In the genomic region with DNA sequence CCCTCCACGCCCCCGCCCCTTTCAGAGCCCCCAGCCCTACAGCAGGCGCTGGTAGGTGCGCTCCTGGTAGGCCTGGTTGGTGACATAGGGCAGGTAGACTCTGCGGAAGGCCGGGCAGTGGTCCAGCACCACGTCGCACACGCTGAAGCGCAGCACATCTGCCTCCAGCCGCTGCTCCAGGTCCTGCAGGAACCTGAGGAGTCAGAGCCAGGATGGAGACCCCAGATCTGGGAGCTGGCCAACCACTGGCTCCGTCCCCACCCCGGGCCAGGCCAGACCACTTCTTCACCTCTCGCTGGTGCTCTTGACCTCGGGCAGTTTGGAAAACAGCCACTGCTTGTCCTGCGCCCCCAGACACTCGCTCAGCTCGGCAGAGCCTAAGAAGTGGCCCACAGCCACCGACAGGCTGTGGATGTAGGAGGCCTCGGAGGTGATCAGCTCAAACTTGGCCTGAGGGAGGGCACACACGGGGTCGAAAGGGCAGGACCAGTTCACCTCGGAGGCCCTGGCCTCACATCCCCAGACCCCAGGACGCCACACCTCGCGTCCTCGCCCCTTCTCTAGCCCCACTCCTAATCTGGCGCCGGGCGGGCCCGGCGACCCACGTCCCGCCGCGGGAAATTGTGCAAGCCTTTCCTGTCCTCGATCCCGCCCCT, we compare ENCODE assay signal across 9 cellular contexts. TPM values are rescaled to one million over a fixed set of nuclear protein-coding genes. Genes with fewer than 3 reads are reported as not detected.
DNase-seq lines count a peak whose midpoint lies in the region; ATAC-seq, FAIRE-seq and TF ChIP-seq lines count a peak whose summit lies in the region.
"Had no signal": no experiment of that assay in that cellular context is flagged by ENCODE, and none has a peak within 500 bp of the region (broad histone marks: within the 10 kb centered on the region; RNA-seq: fewer than 3 reads in every experiment).

No MANE protein-coding gene starts in this region.

- no peak for TF ChIP-seq RAD21 in HepG2 (CRISPR knock-in tag; IDR thresholded peaks at IDR 0.05)

- H3K9ac ChIP-seq in BLaER1 treated with 17β-estradiol and CSF1 and Interleukin-3, amounts not matched to agents 10 nM and 100 nM: peak overlapping the region; percentile 80 to 92 (median 88)
- H3K9ac ChIP-seq in HepG2 (ENCODE audit: insufficient read depth, low read depth, low read length): peak overlapping the region; percentile 61; the same call in 1 of the 2 replicates

- CTCF ChIA-PET in HepG2 (lab: Yijun Ruan, JAX; ENCODE audit: low intra/inter-chr PET ratio, low total read pairs): interaction anchor here (1.9 kb wide), 1 partner anchor 39 kb away, joined by 14 read pairs; no protein-coding TSS in a partner anchor

- H4K20me1 ChIP-seq in BLaER1 treated with 17β-estradiol and CSF1 and Interleukin-3, amounts not matched to agents 10 nM and 100 nM: 0 out of 22 replicates have a peak, but pooled peaks cover 0 to 4% (median 0%) of the 10 kb centered on the region in 11 experiments
- no peaks in the 10 kb centered on the region for H4K20me1 ChIP-seq in HepG2 (ENCODE audit: insufficient read depth, low read length)

- 30 to 49% (median 33%) methylated on average over 13 to 38 of the region's 38 CpGs for WGBS in adrenal gland, 4 donors
- WGBS in HepG2 (ENCODE audit: low lambda C conversion rate): 68% methylated on average over 12 of the region's 38 CpGs
- 37% methylated on average over 36 of the region's 38 CpGs; no CpG with 5 or more reads in 1 of the 2 donors for WGBS in transverse colon (ENCODE audit: low coverage in 1 of 2), 2 donors

- H3K9me3 ChIP-seq in BLaER1 treated with 17β-estradiol and CSF1 and Interleukin-3, amounts not matched to agents 10 nM and 100 nM (replicated peaks in 1 of 11): no peaks in the 10 kb centered on the region
- H3K9me3 ChIP-seq in adrenal gland (replicated peaks in 1 of 3): no peaks in the 10 kb centered on the region
- H3K9me3 ChIP-seq in HepG2 (ENCODE audit: low read length): no peaks in the 10 kb centered on the region
- H3K9me3 ChIP-seq in transverse colon: no peaks in the 10 kb centered on the region

- H3K4me2 ChIP-seq in BLaER1 treated with 17β-estradiol and CSF1 and Interleukin-3, amounts not matched to agents 10 nM and 100 nM: peak overlapping the region; percentile 89 to 99 (median 98)
- peak overlapping the region; percentile 86 for H3K4me2 ChIP-seq in HepG2 (ENCODE audit: low read depth, low read length)

- H3K79me2 ChIP-seq in HepG2 (ENCODE audit: insufficient read depth, low read length): no peaks in the 10 kb centered on the region

- ATAC-seq in HG02571 (IDR thresholded peaks at IDR 0.05; ENCODE audit: unreplicated experiment): peak; percentile 12
- ATAC-seq in HepG2: peak; percentile 30
- no peak for ATAC-seq in left colon

- H3K27ac ChIP-seq in BLaER1 treated with 17β-estradiol and CSF1 and Interleukin-3, amounts not matched to agents 10 nM and 100 nM: peak overlapping the region; percentile 79 to 98 (median 96)
- H3K27ac ChIP-seq in adrenal gland (peak overlapping the region in 4 of 5 donors; percentile 49 to 98 (median 74)), HepG2 (ENCODE audit: extremely low read length, insufficient read depth, low read length) (no peak overlapping the region), transverse colon (peak overlapping the region; percentile 80 to 99 (median 96))

- no peak for TF ChIP-seq EP300 in HepG2 (IDR thresholded peaks at IDR 0.05; ENCODE audit: low read depth in 2 of 2, low read length in 2 of 2)
- TF ChIP-seq EP300 in HepG2 (CRISPR knock-in tag; IDR thresholded peaks at IDR 0.05; ENCODE audit: borderline replicate concordance): no peak
- TF ChIP-seq EP300 in transverse colon (IDR thresholded peaks at IDR 0.05; ENCODE audit: low read depth): no peak

- no TSS peak for BruUV-seq in HepG2 (replicated peaks; lab: Mats Ljungman, UMichigan)

- in situ Hi-C loops in HepG2 (cut with HindIII; ENCODE audit: extremely low pct_ligation_motif_present, low pct_unique_long_range_greater_than_20kb): loop anchor here (5.0 kb wide), 1 partner anchor 36 kb away; no protein-coding TSS in a partner anchor
- in situ Hi-C loops in transverse colon (cut with MboI; ENCODE audit: low pct_ligation_motif_present in 1 of 4, low pct_unique_long_range_greater_than_20kb in 1 of 4, low sequenced_read_pairs in 3 of 4): loop anchor here in 1 of 4 donors (25.0 kb wide), 1 partner anchor 156 kb away; the partner anchor contains the start of genes FBXO42 and SZRD1

- POLR2A ChIA-PET in HepG2 (lab: Yijun Ruan, JAX): interaction anchor here (1.1 to 1.7 kb wide), 7 partner anchors 11 to 161 kb away, joined by 3 to 19 read pairs (median 3); partner anchors contain the start of genes CPLANE2 and SZRD1

- peak in 1 of 7 donors; percentile 62 for DNase-seq in adrenal gland
- no peak for DNase-seq in HepG2 (ENCODE audit: low spot score)
- DNase-seq in transverse colon: no peak
- no peak for DNase-seq in C1 segment of cervical spinal cord (lab: John Stamatoyannopoulos, UW)
- DNase-seq in left colon: no peak
- DNase-seq in pons (ENCODE audit: low spot score): no peak

- H2AFZ ChIP-seq in HepG2 (ENCODE audit: low read length): no peak overlapping the region

- intact Hi-C loops in adrenal gland (cut with DNase I): no loop called here
- intact Hi-C loops in HepG2 (cut with micrococcal nuclease; ENCODE audit: unreplicated experiment): loop anchor here (1.0 to 2.0 kb wide), 2 partner anchors 31 to 38 kb away; partner anchors contain the start of gene CPLANE2
- intact Hi-C loops in transverse colon (cut with DNase I; ENCODE audit: low total_unique reads): loop anchor here (5.0 kb wide), 1 partner anchor 36 kb away; no protein-coding TSS in a partner anchor
- intact Hi-C loops in left colon (cut with DNase I, micrococcal nuclease): no loop called here

- no peak for TF ChIP-seq CTCF in adrenal gland (IDR thresholded peaks at IDR 0.05)
- no peak for TF ChIP-seq CTCF in HepG2 (CRISPR knock-in tag; IDR thresholded peaks at IDR 0.05)
- TF ChIP-seq CTCF in transverse colon (IDR thresholded peaks at IDR 0.05): no peak

- H3K4me3 ChIP-seq in BLaER1 treated with 17β-estradiol and CSF1 and Interleukin-3, amounts not matched to agents 10 nM and 100 nM: peak overlapping the region; percentile 48 to 73 (median 64)
- H3K4me3 ChIP-seq in adrenal gland (peak overlapping the region in 3 of 4 donors; percentile 13 to 66 (median 16)), HepG2 (replicated peaks in 1 of 3; ENCODE audit: insufficient read depth in 1 of 3, low read depth in 2 of 3, low read length in 3 of 3) (peak overlapping the region; percentile 56 to 82 (median 61)), transverse colon (peak overlapping the region; percentile 33 to 45 (median 36))

- no peaks in the 10 kb centered on the region for H3K27me3 ChIP-seq in BLaER1 treated with 17β-estradiol and CSF1 and Interleukin-3, amounts not matched to agents 10 nM and 100 nM
- no peaks in the 10 kb centered on the region for H3K27me3 ChIP-seq in adrenal gland
- H3K27me3 ChIP-seq in HepG2 (ENCODE audit: control insufficient read depth in 1 of 2, insufficient read depth in 2 of 2, low read length in 2 of 2): peaks cover 7 to 29% of the 10 kb centered on the region in 2 experiments; a peak in 3 of 5 replicates
- H3K27me3 ChIP-seq in transverse colon: no peaks in the 10 kb centered on the region

- no peak for TF ChIP-seq POLR2A in adrenal gland (IDR thresholded peaks at IDR 0.05)
- no peak for TF ChIP-seq POLR2A in HepG2 (IDR thresholded peaks at IDR 0.05; ENCODE audit: insufficient read depth in 1 of 2, low read depth in 2 of 2, low read length in 2 of 2)
- TF ChIP-seq POLR2A in transverse colon (IDR thresholded peaks at IDR 0.05): no peak

- H3K4me1 ChIP-seq in BLaER1 treated with 17β-estradiol and CSF1 and Interleukin-3, amounts not matched to agents 10 nM and 100 nM: peaks cover 31 to 47% (median 36%) of the 10 kb centered on the region in 10 experiments
- H3K4me1 ChIP-seq in adrenal gland (replicated peaks in 1 of 2) (peaks cover 16 to 25% of the 10 kb centered on the region in 2 donors), HepG2 (ENCODE audit: insufficient read depth, low read length) (peaks cover 37% of the 10 kb centered on the region), transverse colon (peaks cover 8 to 16% (median 14%) of the 10 kb centered on the region in 4 donors)

- peaks cover 0 to 43% (median 22%) of the 10 kb centered on the region in 11 experiments; a peak in 16 of 22 replicates for H3K36me3 ChIP-seq in BLaER1 treated with 17β-estradiol and CSF1 and Interleukin-3, amounts not matched to agents 10 nM and 100 nM
- peaks cover 0 to 6% of the 10 kb centered on the region in 2 donors for H3K36me3 ChIP-seq in adrenal gland (replicated peaks in 1 of 2)
- H3K36me3 ChIP-seq in HepG2 (replicated peaks in 1 of 2; ENCODE audit: control insufficient read depth in 1 of 2, insufficient read depth in 2 of 2, low read length in 2 of 2): no peaks in the 10 kb centered on the region
- H3K36me3 ChIP-seq in transverse colon: no peaks in the 10 kb centered on the region

- no peak for FAIRE-seq in HepG2 (lab: Jason Lieb, UNC)
- FAIRE-seq: islet of Langerhans had no signal

RNA-seq across cellular contexts. Expression of gene ARHGEF19, which starts 6.4 kb away (rescaled TPM):
- total RNA-seq in adrenal gland (10 to 100 TPM; 11.4 to 46.2 (median 23.8) TPM), HepG2 (2016; rRNA removed; fragmentation: Illumina TruSeq; extraction: Trizol) (1.8 and 2.0 TPM in 2 replicates), transverse colon (10 to 100 TPM in 2 of 4 donors, 1 to 10 TPM in 2; 5.7 to 46.8 (median 10.8) TPM), left colon (10 to 100 TPM in 1 of 2 donors, 1 to 10 TPM in 1; 8.0 to 10.6 TPM)
- polyA plus RNA-seq in adrenal gland (10 to 100 TPM; 19.1 to 28.2 (median 19.1) TPM), HepG2 (2011; rRNA removed) (1.7 and 2.2 TPM in 2 replicates)
- 0.53 and 1.0 TPM in 2 replicates for total RNA-seq in HepG2 (2016; cell fraction: cytosol; rRNA removed; fragmentation: Illumina TruSeq; extraction: Trizol; ENCODE audit: low read depth)
- total RNA-seq in HepG2 (2016; cell fraction: insoluble cytoplasmic fraction; rRNA removed; fragmentation: Illumina TruSeq; extraction: Trizol): 1.4 and 2.3 TPM in 2 replicates
- 1.3 and 1.5 TPM in 2 replicates for total RNA-seq in HepG2 (2016; cell fraction: membrane; rRNA removed; fragmentation: Illumina TruSeq; extraction: Trizol)
- total RNA-seq in HepG2 (2016; cell fraction: nucleus; rRNA removed; fragmentation: Illumina TruSeq; extraction: Trizol): 1.9 and 2.1 TPM in 2 replicates
- 1.7 and 2.2 TPM in 2 replicates for polyA plus RNA-seq in HepG2 (2011; cell fraction: cytosol; rRNA removed)
- polyA plus RNA-seq in HepG2 (2011; cell fraction: nucleus; rRNA removed): 9.9 and 10.1 TPM in 2 replicates
- polyA plus RNA-seq in HepG2 (2012): 0.88 and 1.6 TPM in 2 replicates
- 0.47 and 1.2 TPM in 2 replicates for polyA plus RNA-seq in HepG2 (2016; cell fraction: cytosol; fragmentation: Illumina TruSeq; extraction: Trizol; ENCODE audit: low read depth)
- 1.7 and 2.2 TPM in 2 replicates for polyA plus RNA-seq in HepG2 (2016; cell fraction: insoluble cytoplasmic fraction; fragmentation: Illumina TruSeq; extraction: Trizol; ENCODE audit: low read depth)
- 0.94 and 1.7 TPM in 2 replicates for polyA plus RNA-seq in HepG2 (2016; cell fraction: membrane; fragmentation: Illumina TruSeq; extraction: Trizol; ENCODE audit: low read depth)
- 4.0 and 5.0 TPM in 2 replicates for polyA plus RNA-seq in HepG2 (2016; cell fraction: nucleus; fragmentation: Illumina TruSeq; extraction: Trizol; ENCODE audit: insufficient read depth, low read depth)
- polyA minus RNA-seq in HepG2 (2011; rRNA and poly(A)+ RNA removed; ENCODE audit: low replicate concordance): 1.3 and 7.5 TPM in 2 replicates
- polyA minus RNA-seq in HepG2 (2011; cell fraction: cytosol; rRNA and poly(A)+ RNA removed): 0.69 and 0.79 TPM in 2 replicates
- polyA minus RNA-seq in HepG2 (2011; cell fraction: nucleus; rRNA and poly(A)+ RNA removed): 1.4 and 2.1 TPM in 2 replicates

RNA-seq across cellular contexts. Expression of gene CPLANE2, which starts 31.0 kb away (rescaled TPM):
- total RNA-seq in adrenal gland: 10 to 100 TPM; 10.5 to 21.3 (median 13.9) TPM
- polyA plus RNA-seq in adrenal gland: 1 to 10 TPM; 2.8 to 6.3 (median 3.0) TPM
- total RNA-seq in HepG2 (2016; rRNA removed; fragmentation: Illumina TruSeq; extraction: Trizol): 0.98 and 1.6 TPM in 2 replicates
- 0.62 and 0.71 TPM in 2 replicates for total RNA-seq in HepG2 (2016; cell fraction: cytosol; rRNA removed; fragmentation: Illumina TruSeq; extraction: Trizol; ENCODE audit: low read depth)
- 1.00 and 1.9 TPM in 2 replicates for total RNA-seq in HepG2 (2016; cell fraction: insoluble cytoplasmic fraction; rRNA removed; fragmentation: Illumina TruSeq; extraction: Trizol)
- 1.8 and 1.9 TPM in 2 replicates for total RNA-seq in HepG2 (2016; cell fraction: membrane; rRNA removed; fragmentation: Illumina TruSeq; extraction: Trizol)
- total RNA-seq in HepG2 (2016; cell fraction: nucleus; rRNA removed; fragmentation: Illumina TruSeq; extraction: Trizol): 0.99 and 1.3 TPM in 2 replicates
- 0.27 and 0.29 TPM in 2 replicates for polyA plus RNA-seq in HepG2 (2011; rRNA removed)
- 0.12 and 0.42 TPM in 2 replicates for polyA plus RNA-seq in HepG2 (2011; cell fraction: cytosol; rRNA removed)
- polyA plus RNA-seq in HepG2 (2011; cell fraction: nucleus; rRNA removed): 0.43 and 0.48 TPM in 2 replicates
- polyA plus RNA-seq in HepG2 (2012): 0.38 and 0.53 TPM in 2 replicates
- polyA plus RNA-seq in HepG2 (2016; cell fraction: cytosol; fragmentation: Illumina TruSeq; extraction: Trizol; ENCODE audit: low read depth): 0.38 and 0.65 TPM in 2 replicates
- 0.47 and 0.85 TPM in 2 replicates for polyA plus RNA-seq in HepG2 (2016; cell fraction: insoluble cytoplasmic fraction; fragmentation: Illumina TruSeq; extraction: Trizol; ENCODE audit: low read depth)
- polyA plus RNA-seq in HepG2 (2016; cell fraction: membrane; fragmentation: Illumina TruSeq; extraction: Trizol; ENCODE audit: low read depth): 0.76 and 1.2 TPM in 2 replicates
- 0.41 and 2.0 TPM in 2 replicates for polyA plus RNA-seq in HepG2 (2016; cell fraction: nucleus; fragmentation: Illumina TruSeq; extraction: Trizol; ENCODE audit: insufficient read depth, low read depth)
- 4.2 and 10.4 TPM in 2 replicates for polyA minus RNA-seq in HepG2 (2011; rRNA and poly(A)+ RNA removed; ENCODE audit: low replicate concordance)
- 2.1 TPM in 1 of 2 replicates, not detected in the other for polyA minus RNA-seq in HepG2 (2011; cell fraction: cytosol; rRNA and poly(A)+ RNA removed)
- polyA minus RNA-seq in HepG2 (2011; cell fraction: nucleus; rRNA and poly(A)+ RNA removed): 0.39 and 1.1 TPM in 2 replicates
- 10 to 100 TPM in 1 of 4 donors, 1 to 10 TPM in 2, under 1 TPM in 1; 0.60 to 12.3 (median 4.3) TPM for total RNA-seq in transverse colon
- 1 to 10 TPM; 5.9 to 7.6 TPM for total RNA-seq in left colon

RNA-seq across cellular contexts. Expression of gene EPHA2, which starts 50.1 kb away (rescaled TPM):
- total RNA-seq in adrenal gland: 10 to 100 TPM; 11.8 to 49.5 (median 19.2) TPM
- 10 to 100 TPM in 2 of 3 donors, 1 to 10 TPM in 1; 2.7 to 15.3 (median 11.5) TPM for polyA plus RNA-seq in adrenal gland
- total RNA-seq in HepG2 (2016; rRNA removed; fragmentation: Illumina TruSeq; extraction: Trizol): 15.5 and 33.6 TPM in 2 replicates
- 6.7 and 7.8 TPM in 2 replicates for total RNA-seq in HepG2 (2016; cell fraction: cytosol; rRNA removed; fragmentation: Illumina TruSeq; extraction: Trizol; ENCODE audit: low read depth)
- total RNA-seq in HepG2 (2016; cell fraction: insoluble cytoplasmic fraction; rRNA removed; fragmentation: Illumina TruSeq; extraction: Trizol): 10.8 and 35.8 TPM in 2 replicates
- total RNA-seq in HepG2 (2016; cell fraction: membrane; rRNA removed; fragmentation: Illumina TruSeq; extraction: Trizol): 14.9 and 16.9 TPM in 2 replicates
- 41.9 and 47.9 TPM in 2 replicates for total RNA-seq in HepG2 (2016; cell fraction: nucleus; rRNA removed; fragmentation: Illumina TruSeq; extraction: Trizol)
- polyA plus RNA-seq in HepG2 (2011; rRNA removed): 53.6 and 62.5 TPM in 2 replicates
- 39.1 and 62.9 TPM in 2 replicates for polyA plus RNA-seq in HepG2 (2011; cell fraction: cytosol; rRNA removed)
- polyA plus RNA-seq in HepG2 (2011; cell fraction: nucleus; rRNA removed): 163 and 212 TPM in 2 replicates
- 25.4 and 56.3 TPM in 2 replicates for polyA plus RNA-seq in HepG2 (2012)
- 2.1 and 2.2 TPM in 2 replicates for polyA plus RNA-seq in HepG2 (2016; cell fraction: cytosol; fragmentation: Illumina TruSeq; extraction: Trizol; ENCODE audit: low read depth)
- polyA plus RNA-seq in HepG2 (2016; cell fraction: insoluble cytoplasmic fraction; fragmentation: Illumina TruSeq; extraction: Trizol; ENCODE audit: low read depth): 11.5 and 14.9 TPM in 2 replicates
- polyA plus RNA-seq in HepG2 (2016; cell fraction: membrane; fragmentation: Illumina TruSeq; extraction: Trizol; ENCODE audit: low read depth): 5.7 and 6.8 TPM in 2 replicates
- polyA plus RNA-seq in HepG2 (2016; cell fraction: nucleus; fragmentation: Illumina TruSeq; extraction: Trizol; ENCODE audit: insufficient read depth, low read depth): 84.4 and 87.2 TPM in 2 replicates
- polyA minus RNA-seq in HepG2 (2011; rRNA and poly(A)+ RNA removed; ENCODE audit: low replicate concordance): 69.9 and 218 TPM in 2 replicates
- polyA minus RNA-seq in HepG2 (2011; cell fraction: cytosol; rRNA and poly(A)+ RNA removed): 72.7 and 86.9 TPM in 2 replicates
- polyA minus RNA-seq in HepG2 (2011; cell fraction: nucleus; rRNA and poly(A)+ RNA removed): 65.6 and 79.3 TPM in 2 replicates
- 10 to 100 TPM in 3 of 4 donors, 1 to 10 TPM in 1; 2.6 to 68.8 (median 30.5) TPM for total RNA-seq in transverse colon
- total RNA-seq in left colon: 10 to 100 TPM; 44.3 to 48.1 TPM

Comparison
In these comparisons a context has a peak if more than half of its experiments do, and no peak if none do; other contexts are left out.
1. intact Hi-C loops: an anchor here in HepG2 (1.0 to 2.0 kb wide) and transverse colon (5.0 kb wide); none called in adrenal gland and left colon.